2 cellular contexts compared by ENCODE assay signal in the genomic region with DNA sequence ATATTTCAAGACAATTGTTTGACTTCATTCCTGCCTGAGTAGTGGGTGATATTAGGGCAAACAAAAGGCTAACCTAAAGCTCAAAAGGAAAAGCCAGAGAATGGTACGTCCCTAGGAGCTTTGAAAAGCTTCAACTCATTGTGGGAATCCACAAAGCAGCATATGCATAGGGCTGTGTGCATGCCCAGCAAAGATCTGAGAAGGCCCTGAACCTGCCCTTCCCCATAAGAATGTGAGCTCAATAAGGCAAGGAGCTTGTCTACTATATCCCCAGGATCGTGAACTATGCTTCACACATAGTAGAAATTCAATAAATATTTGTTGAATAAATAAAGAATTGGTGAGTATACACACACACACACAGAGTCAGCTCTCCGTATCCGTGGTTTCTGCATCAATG.
TF ChIP-seq lines count a peak whose summit lies in the region.

No MANE protein-coding gene starts in this region.

TF ChIP-seq in HEK293, 187 proteins besides CTCF, POLR2A, EP300 and RAD21 (continued from another document):
- TF ChIP-seq KLF16 (tag by site-specific recombination; IDR thresholded peaks at IDR 0.05), result no peak

TF ChIP-seq in WTC11, 78 proteins besides CTCF, POLR2A, EP300 and RAD21 (continued from another document):
- TF ChIP-seq ZMAT4 (CRISPR knock-in tag; IDR thresholded peaks at IDR 0.05) (no peak), TCF7 (CRISPR knock-in tag; IDR thresholded peaks at IDR 0.05; ENCODE audit: low read depth) (no peak), NFYB (CRISPR knock-in tag; conservative IDR thresholded peaks at IDR 0.05; ENCODE audit: low read depth) (no peak), FOXP1 (CRISPR knock-in tag; IDR thresholded peaks at IDR 0.05; ENCODE audit: borderline replicate concordance) (no peak), CREB1 (CRISPR knock-in tag; IDR thresholded peaks at IDR 0.05) (no peak), ZNF671 (CRISPR knock-in tag; IDR thresholded peaks at IDR 0.05) (no peak), CDX4 (CRISPR knock-in tag; IDR thresholded peaks at IDR 0.05; ENCODE audit: borderline replicate concordance) (no peak), ATF1 (CRISPR knock-in tag; IDR thresholded peaks at IDR 0.05) (no peak), SMAD4 (CRISPR knock-in tag; IDR thresholded peaks at IDR 0.05) (no peak), HMGA2 (CRISPR knock-in tag; IDR thresholded peaks at IDR 0.05) (no peak), ELF4 (CRISPR knock-in tag; IDR thresholded peaks at IDR 0.05; ENCODE audit: low read depth) (no peak)
- TF ChIP-seq, protein P1, sequence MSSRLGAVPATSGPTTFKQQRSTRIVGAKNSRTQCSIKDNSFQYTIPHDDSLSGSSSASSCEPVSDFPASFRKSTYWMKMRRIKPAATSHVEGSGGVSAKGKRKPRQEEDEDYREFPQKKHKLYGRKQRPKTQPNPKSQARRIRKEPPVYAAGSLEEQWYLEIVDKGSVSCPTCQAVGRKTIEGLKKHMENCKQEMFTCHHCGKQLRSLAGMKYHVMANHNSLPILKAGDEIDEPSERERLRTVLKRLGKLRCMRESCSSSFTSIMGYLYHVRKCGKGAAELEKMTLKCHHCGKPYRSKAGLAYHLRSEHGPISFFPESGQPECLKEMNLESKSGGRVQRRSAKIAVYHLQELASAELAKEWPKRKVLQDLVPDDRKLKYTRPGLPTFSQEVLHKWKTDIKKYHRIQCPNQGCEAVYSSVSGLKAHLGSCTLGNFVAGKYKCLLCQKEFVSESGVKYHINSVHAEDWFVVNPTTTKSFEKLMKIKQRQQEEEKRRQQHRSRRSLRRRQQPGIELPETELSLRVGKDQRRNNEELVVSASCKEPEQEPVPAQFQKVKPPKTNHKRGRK (CRISPR knock-in tag; IDR thresholded peaks at IDR 0.05; ENCODE audit: borderline replicate concordance), result no peak
- TF ChIP-seq, protein P2, sequence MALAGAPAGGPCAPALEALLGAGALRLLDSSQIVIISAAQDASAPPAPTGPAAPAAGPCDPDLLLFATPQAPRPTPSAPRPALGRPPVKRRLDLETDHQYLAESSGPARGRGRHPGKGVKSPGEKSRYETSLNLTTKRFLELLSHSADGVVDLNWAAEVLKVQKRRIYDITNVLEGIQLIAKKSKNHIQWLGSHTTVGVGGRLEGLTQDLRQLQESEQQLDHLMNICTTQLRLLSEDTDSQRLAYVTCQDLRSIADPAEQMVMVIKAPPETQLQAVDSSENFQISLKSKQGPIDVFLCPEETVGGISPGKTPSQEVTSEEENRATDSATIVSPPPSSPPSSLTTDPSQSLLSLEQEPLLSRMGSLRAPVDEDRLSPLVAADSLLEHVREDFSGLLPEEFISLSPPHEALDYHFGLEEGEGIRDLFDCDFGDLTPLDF (CRISPR knock-in tag; IDR thresholded peaks at IDR 0.05), result no peak
- TF ChIP-seq, protein P3, sequence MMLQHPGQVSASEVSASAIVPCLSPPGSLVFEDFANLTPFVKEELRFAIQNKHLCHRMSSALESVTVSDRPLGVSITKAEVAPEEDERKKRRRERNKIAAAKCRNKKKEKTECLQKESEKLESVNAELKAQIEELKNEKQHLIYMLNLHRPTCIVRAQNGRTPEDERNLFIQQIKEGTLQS (CRISPR knock-in tag; conservative IDR thresholded peaks at IDR 0.05), result no peak
- TF ChIP-seq, protein P4, sequence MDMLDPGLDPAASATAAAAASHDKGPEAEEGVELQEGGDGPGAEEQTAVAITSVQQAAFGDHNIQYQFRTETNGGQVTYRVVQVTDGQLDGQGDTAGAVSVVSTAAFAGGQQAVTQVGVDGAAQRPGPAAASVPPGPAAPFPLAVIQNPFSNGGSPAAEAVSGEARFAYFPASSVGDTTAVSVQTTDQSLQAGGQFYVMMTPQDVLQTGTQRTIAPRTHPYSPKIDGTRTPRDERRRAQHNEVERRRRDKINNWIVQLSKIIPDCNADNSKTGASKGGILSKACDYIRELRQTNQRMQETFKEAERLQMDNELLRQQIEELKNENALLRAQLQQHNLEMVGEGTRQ (CRISPR knock-in tag; IDR thresholded peaks at IDR 0.05), result no peak
TF ChIP-seq in WTC11: peak in this region for 0.
